In genomic region chr10:93630609-93631320, GRCh38 we compare ENCODE assay signal across 1 cellular context.
TF ChIP-seq lines count a peak whose summit lies in the region.

No MANE protein-coding gene starts in this region.

TF ChIP-seq in H1, 55 proteins besides CTCF, POLR2A, EP300 and RAD21:
- TF ChIP-seq POU5F1 (IDR thresholded peaks at IDR 0.05; ENCODE audit: low read depth, low read length) = no peak
- no peak for TF ChIP-seq ASH2L (IDR thresholded peaks at IDR 0.05; ENCODE audit: low read length)
- TF ChIP-seq NRF1 (IDR thresholded peaks at IDR 0.05; ENCODE audit: low read depth, low read length) = no peak
- TF ChIP-seq CBX8 (IDR thresholded peaks at IDR 0.05; ENCODE audit: borderline replicate concordance, low read depth, low read length) = no peak
- no peak for TF ChIP-seq NANOG (IDR thresholded peaks at IDR 0.05; ENCODE audit: insufficient read depth, low read depth, low read length, poor library complexity, severe bottlenecking)
- TF ChIP-seq ZNF274 (IDR thresholded peaks at IDR 0.05; ENCODE audit: borderline replicate concordance, extremely low read depth, low read length) = no peak
- TF ChIP-seq JUN (IDR thresholded peaks at IDR 0.05; ENCODE audit: low read depth, low read length) = no peak
- TF ChIP-seq EZH2 (IDR thresholded peaks at IDR 0.05; ENCODE audit: low read depth, low read length, severe bottlenecking) = no peak
- TF ChIP-seq SIX5 (IDR thresholded peaks at IDR 0.05; ENCODE audit: low read depth, low read length) = no peak
- TF ChIP-seq RFX5 (IDR thresholded peaks at IDR 0.05; ENCODE audit: borderline replicate concordance, low read depth, low read length) = no peak
- no peak for TF ChIP-seq GTF2F1 (IDR thresholded peaks at IDR 0.05; ENCODE audit: borderline replicate concordance, low read depth, low read length)
- TF ChIP-seq BCL11A (IDR thresholded peaks at IDR 0.05; ENCODE audit: low read depth in 2 of 2, low read length in 2 of 2) = no peak
- no peak for TF ChIP-seq KDM5A (IDR thresholded peaks at IDR 0.05; ENCODE audit: low read length)
- no peak for TF ChIP-seq HDAC6 (IDR thresholded peaks at IDR 0.05; ENCODE audit: low read depth, low read length)
- no peak for TF ChIP-seq SIN3A (conservative IDR thresholded peaks at IDR 0.05 in 1 of 2, IDR thresholded peaks at IDR 0.05 in 1 of 2; ENCODE audit: low read depth in 1 of 2, low read length in 2 of 2)
- TF ChIP-seq EGR1 (IDR thresholded peaks at IDR 0.05; ENCODE audit: borderline replicate concordance, low read depth, low read length) = no peak
- TF ChIP-seq CHD2 (IDR thresholded peaks at IDR 0.05; ENCODE audit: low read length) = no peak
TF ChIP-seq in H1: peak in this region for 0.
